In genomic region chr11:82315093-82315492, GRCh38 we compare ENCODE assay signal across 8 cellular contexts.
A peak's percentile ranks its signal among the peaks of the same experiment; 100 is the strongest.
DNase-seq lines count a peak whose midpoint lies in the region; ATAC-seq and TF ChIP-seq lines count a peak whose summit lies in the region.
"Had no signal": no experiment of that assay in that cellular context is flagged by ENCODE, and none has a peak within 500 bp of the region (broad histone marks: within the 10 kb centered on the region; RNA-seq: fewer than 3 reads in every experiment).

No MANE protein-coding gene starts in this region.

- no peak overlapping the region for H3K4me3 Mint-ChIP-seq in nephron
- no peak overlapping the region for H3K4me3 Mint-ChIP-seq in T-helper 2 cell treated with Interferon-gamma antibody and Interleukin-4, amounts not matched to agents 5 μg/mL and 100 μg/mL, for 36 hours
- H3K4me3 Mint-ChIP-seq: activated CD4-positive, alpha-beta T cell treated with anti-CD3 and anti-CD28 coated beads, Interleukin-2, amount 10 ng/mL, durations not matched to agents 7 days and 5 days had no signal

- H3K9me3 ChIP-seq in WERI-Rb-1 (ENCODE audit: severe bottlenecking): no peaks in the 10 kb centered on the region

- no peaks in the 10 kb centered on the region for H3K27me3 ChIP-seq in WERI-Rb-1 (ENCODE audit: insufficient read depth, low read depth, severe bottlenecking)

- H3K27me3 Mint-ChIP-seq in nephron (ENCODE audit: low read depth): peaks cover 4% of the 10 kb centered on the region
- no peaks in the 10 kb centered on the region for H3K27me3 Mint-ChIP-seq in T-helper 2 cell treated with Interferon-gamma antibody and Interleukin-4, amounts not matched to agents 5 μg/mL and 100 μg/mL, for 36 hours (ENCODE audit: low read depth)
- H3K27me3 Mint-ChIP-seq: activated CD4-positive, alpha-beta T cell treated with anti-CD3 and anti-CD28 coated beads, Interleukin-2, amount 10 ng/mL, durations not matched to agents 7 days and 5 days had no signal

- no peak overlapping the region for H3K27ac ChIP-seq in WERI-Rb-1

- H3K36me3 Mint-ChIP-seq in nephron (ENCODE audit: low read depth): no peaks in the 10 kb centered on the region
- H3K36me3 Mint-ChIP-seq in T-helper 2 cell treated with Interferon-gamma antibody and Interleukin-4, amounts not matched to agents 5 μg/mL and 100 μg/mL, for 36 hours (ENCODE audit: low read depth): no peaks in the 10 kb centered on the region

- H3K27ac Mint-ChIP-seq in nephron: no peak overlapping the region
- H3K27ac Mint-ChIP-seq in T-helper 2 cell treated with Interferon-gamma antibody and Interleukin-4, amounts not matched to agents 5 μg/mL and 100 μg/mL, for 36 hours: no peak overlapping the region
- H3K27ac Mint-ChIP-seq: activated CD4-positive, alpha-beta T cell treated with anti-CD3 and anti-CD28 coated beads, Interleukin-2, amount 10 ng/mL, durations not matched to agents 7 days and 5 days had no signal

- ATAC-seq in GM18868 (IDR thresholded peaks at IDR 0.05; ENCODE audit: unreplicated experiment) (peak; percentile 69), HG03432 (IDR thresholded peaks at IDR 0.05; ENCODE audit: unreplicated experiment) (peak; percentile 59), GM21381 (IDR thresholded peaks at IDR 0.05; ENCODE audit: unreplicated experiment) (no peak)

- H3K4me1 Mint-ChIP-seq in nephron: no peaks in the 10 kb centered on the region
- H3K4me1 Mint-ChIP-seq in T-helper 2 cell treated with Interferon-gamma antibody and Interleukin-4, amounts not matched to agents 5 μg/mL and 100 μg/mL, for 36 hours (ENCODE audit: low read depth): no peaks in the 10 kb centered on the region
- H3K4me1 Mint-ChIP-seq: activated CD4-positive, alpha-beta T cell treated with anti-CD3 and anti-CD28 coated beads, Interleukin-2, amount 10 ng/mL, durations not matched to agents 7 days and 5 days had no signal

- TF ChIP-seq CTCF in WERI-Rb-1 (IDR thresholded peaks at IDR 0.05; ENCODE audit: low read depth, low read length) (peak; percentile 70), nephron (IDR thresholded peaks at IDR 0.05; ENCODE audit: unreplicated experiment in 3 of 3) (peak; percentile 55 to 70 (median 59))

- peak; percentile 64 for DNase-seq in WERI-Rb-1
- no peak for DNase-seq in activated CD8-positive, alpha-beta memory T cell treated with anti-CD3 and anti-CD28 coated beads for 24 hours
- DNase-seq in T-helper 2 cell treated with Interferon-gamma antibody and Interleukin-4, amounts not matched to agents 5 μg/mL and 100 μg/mL, for 36 hours (ENCODE audit: low spot score): no peak
- DNase-seq: activated CD4-positive, alpha-beta T cell treated with anti-CD3 and anti-CD28 coated beads, Interleukin-2, amount 10 ng/mL, durations not matched to agents 7 days and 5 days had no signal

- H3K36me3 ChIP-seq in WERI-Rb-1: no peaks in the 10 kb centered on the region

- H3K9me3 Mint-ChIP-seq in nephron: no peaks in the 10 kb centered on the region
- no peaks in the 10 kb centered on the region for H3K9me3 Mint-ChIP-seq in T-helper 2 cell treated with Interferon-gamma antibody and Interleukin-4, amounts not matched to agents 5 μg/mL and 100 μg/mL, for 36 hours
- H3K9me3 Mint-ChIP-seq: activated CD4-positive, alpha-beta T cell treated with anti-CD3 and anti-CD28 coated beads, Interleukin-2, amount 10 ng/mL, durations not matched to agents 7 days and 5 days had no signal

- H3K4me3 ChIP-seq in WERI-Rb-1 (ENCODE audit: low read depth, low read length): no peak overlapping the region
